ENCODE assay signal across 34 cellular contexts in the genomic region with DNA sequence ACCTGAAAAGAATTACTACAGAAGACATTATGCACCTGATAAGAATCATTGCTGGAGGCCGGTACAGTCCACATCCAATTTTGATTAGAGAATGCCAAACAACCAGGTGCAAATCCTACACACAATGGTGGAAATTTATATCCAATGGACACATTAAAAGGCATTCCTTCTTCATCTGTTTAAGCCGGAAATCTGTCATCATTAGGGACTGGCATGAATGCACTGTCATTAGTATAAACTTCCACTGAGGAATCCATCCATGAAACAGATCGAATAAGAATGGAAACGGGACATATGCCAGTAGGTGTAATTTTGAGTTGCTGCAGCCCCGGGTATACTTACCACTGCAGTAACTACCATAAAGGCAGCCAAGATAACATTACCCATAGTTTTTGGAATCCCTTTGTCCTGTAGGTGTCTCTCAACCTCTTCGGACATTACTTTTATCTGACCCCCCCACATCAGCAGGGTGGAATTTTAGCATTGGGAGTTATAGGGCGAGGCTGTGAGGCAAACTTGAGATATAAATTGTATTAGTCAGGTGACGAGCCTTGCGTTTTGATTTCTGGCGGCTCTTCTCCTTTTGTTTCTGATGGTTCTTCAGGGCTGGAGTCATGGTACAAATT. TPM values are rescaled to one million over a fixed set of nuclear protein-coding genes. Genes with fewer than 3 reads are reported as not detected.
"Had no signal": no experiment of that assay in that cellular context is flagged by ENCODE, and none has a peak within 500 bp of the region (broad histone marks: within the 10 kb centered on the region; RNA-seq: fewer than 3 reads in every experiment).

No MANE protein-coding gene starts in this region.

- H3K9me3 ChIP-seq: body of pancreas had no signal

- H3K36me3 ChIP-seq: adrenal gland, breast epithelium, SJCRH30 had no signal

- FAIRE-seq: astrocyte, TTC549 had no signal

- ATAC-seq: activated CD4-positive, alpha-beta T cell treated with anti-CD3 and anti-CD28 coated beads for 36 hours; activated CD4-positive, CD25-positive, alpha-beta regulatory T cell treated with anti-CD3 and anti-CD28 coated beads, Interleukin-2, amount 50 U/mL, for 24 hours; activated naive CD4-positive, alpha-beta T cell treated with anti-CD3 and anti-CD28 coated beads, Interleukin-2, amount 50 U/mL, for 72 hours; activated T-cell treated with anti-CD3 and anti-CD28 coated beads, Interleukin-2, amount 50 U/mL, for 4 hours; body of pancreas; Panc1; WTC11 had no signal

- H3K4me3 Mint-ChIP-seq: activated CD4-positive, alpha-beta T cell treated with anti-CD3 and anti-CD28 coated beads for 36 hours; activated CD4-positive, alpha-beta T cell treated with anti-CD3 and anti-CD28 coated beads, Interleukin-2, amount 10 ng/mL, durations not matched to agents 7 days and 5 days; activated naive CD4-positive, alpha-beta T cell treated with anti-CD3 and anti-CD28 coated beads for 36 hours; activated T-cell treated with anti-CD3 and anti-CD28 coated beads, Interleukin-2, amount 50 U/mL, for 4 hours; activated T-helper 1 cell treated with anti-CD3 and anti-CD28 coated beads, Interleukin-12 subunit alpha, Interleukin-12 subunit beta, Interleukin-2, Interleukin-4 antibody, amounts not matched to agents 30 ng/mL and 10 ng/mL and 1 ng/mL, durations not matched to agents 14 hours and 24 hours and 36 hours; WTC11 had no signal

- H3K4me1 Mint-ChIP-seq: activated CD4-positive, alpha-beta T cell treated with anti-CD3 and anti-CD28 coated beads for 36 hours had no signal

- DNase-seq: activated CD4-positive, alpha-beta T cell treated with anti-CD3 and anti-CD28 coated beads for 36 hours; activated CD4-positive, alpha-beta T cell treated with anti-CD3 and anti-CD28 coated beads, Interleukin-2, amount 10 ng/mL, durations not matched to agents 7 days and 5 days; activated CD4-positive, alpha-beta T cell treated with anti-CD3 and anti-CD28 coated beads, Interleukin-2, amount 50 U/mL, for 48 hours; activated CD8-positive, alpha-beta memory T cell treated with anti-CD3 and anti-CD28 coated beads, Interleukin-2, amount 50 U/mL, for 4 hours; activated gamma-delta T cell treated with Interleukin-2 at 50 U/mL for 16 hours; activated naive CD4-positive, alpha-beta T cell treated with anti-CD3 and anti-CD28 coated beads for 36 hours; activated T-cell treated with anti-CD3 and anti-CD28 coated beads for 4 hours; activated T-cell treated with anti-CD3 and anti-CD28 coated beads, Interleukin-2, amount 50 U/mL, for 4 hours; body of pancreas; Karpas-422; NCI-H1105; NCI-H1417 treated with DMSO at 0.1 percent for 48 hours; NCI-H1694; NCI-H1930; NCI-H2081 treated with DMSO at 0.1 percent for 48 hours; NCI-H446 treated with DMSO at 0.1 percent for 48 hours; NCI-H524; NCI-H69; NCI-H82; SHP77; SJCRH30; T1000 had no signal

- H3K27ac ChIP-seq: breast epithelium, SK-N-MC had no signal

- H3K27ac Mint-ChIP-seq: activated CD4-positive, alpha-beta T cell treated with anti-CD3 and anti-CD28 coated beads for 36 hours; activated CD4-positive, alpha-beta T cell treated with anti-CD3 and anti-CD28 coated beads, Interleukin-2, amount 10 ng/mL, durations not matched to agents 7 days and 5 days; activated naive CD4-positive, alpha-beta T cell treated with anti-CD3 and anti-CD28 coated beads for 36 hours; activated naive CD4-positive, alpha-beta T cell treated with anti-CD3 and anti-CD28 coated beads, Interleukin-2, amount 50 U/mL, for 72 hours; activated T-helper 1 cell treated with anti-CD3 and anti-CD28 coated beads, Interleukin-12 subunit alpha, Interleukin-12 subunit beta, Interleukin-2, Interleukin-4 antibody, amounts not matched to agents 30 ng/mL and 10 ng/mL and 1 ng/mL, durations not matched to agents 14 hours and 24 hours and 36 hours; WTC11 had no signal

- H3K4me3 ChIP-seq: adrenal gland, body of pancreas, breast epithelium, SJCRH30, SK-N-MC had no signal

- H3K4me1 ChIP-seq: breast epithelium had no signal

- H3K27me3 Mint-ChIP-seq: activated CD4-positive, alpha-beta T cell treated with anti-CD3 and anti-CD28 coated beads, Interleukin-2, amount 10 ng/mL, durations not matched to agents 7 days and 5 days had no signal

- H3K27me3 ChIP-seq: adrenal gland, body of pancreas, breast epithelium, SJCRH30 had no signal

RNA-seq across cellular contexts. Expression of gene AKR1C2, which starts 36.5 kb away (rescaled TPM):
- total RNA-seq: activated CD4-positive, alpha-beta T cell treated with anti-CD3 and anti-CD28 coated beads for 36 hours; activated naive CD4-positive, alpha-beta T cell treated with anti-CD3 and anti-CD28 coated beads, Interleukin-2, amount 50 U/mL, for 72 hours; activated T-helper 1 cell treated with anti-CD3 and anti-CD28 coated beads, Interleukin-12 subunit alpha, Interleukin-12 subunit beta, Interleukin-2, Interleukin-4 antibody, amounts not matched to agents 30 ng/mL and 10 ng/mL and 1 ng/mL, durations not matched to agents 14 hours and 24 hours and 36 hours; T-helper 1 cell treated with Interleukin-12 subunit alpha and Interleukin-12 subunit beta and Interleukin-4 antibody, amounts not matched to agents 30 ng/mL and 1 ng/mL, for 36 hours; T-helper 2 cell treated with Interferon-gamma antibody and Interleukin-4, amounts not matched to agents 100 ng/mL and 5 ng/mL, for 36 hours had no signal
